ENCODE assay signal across 10 cellular contexts in genomic region chr17:11880714-11881113, GRCh38.
DNase-seq lines count a peak whose midpoint lies in the region; ATAC-seq, FAIRE-seq and TF ChIP-seq lines count a peak whose summit lies in the region.
"Had no signal": no experiment of that assay in that cellular context is flagged by ENCODE, and none has a peak within 500 bp of the region (broad histone marks: within the 10 kb centered on the region; RNA-seq: fewer than 3 reads in every experiment).

No MANE protein-coding gene starts in this region.

- TF ChIP-seq POLR2A in GM12892 (IDR thresholded peaks at IDR 0.05; ENCODE audit: low read depth, low read length) = no peak

- no peaks in the 10 kb centered on the region for H4K20me1 ChIP-seq in KMS-11 (ENCODE audit: insufficient read depth)

- no peak for FAIRE-seq in GM12892 (lab: Jason Lieb, UNC)

- no peak overlapping the region for H3K9ac ChIP-seq in KMS-11

- H3K4me1 ChIP-seq in KMS-11 (ENCODE audit: low read depth, poor library complexity, severe bottlenecking) = no peaks in the 10 kb centered on the region

- peak; percentile 0 for DNase-seq in DMS153 treated with DMSO at 0.1 percent for 48 hours (lab: John Stamatoyannopoulos, UW; ENCODE audit: unreplicated experiment)
- DNase-seq in WERI-Rb-1 = peak; percentile 16
- DNase-seq in lung microvascular endothelial cell (ENCODE audit: low read depth in 2 of 2) = peak; percentile 14 to 60
- DNase-seq in GM12892 (ENCODE audit: insufficient read length) = no peak
- DNase-seq in ecto neural progenitor cell (ENCODE audit: low spot score) = no peak
- no peak for DNase-seq in cerebellar nuclear complex (lab: John Stamatoyannopoulos, UW)

- no peak overlapping the region for H2AFZ ChIP-seq in KMS-11 (ENCODE audit: low read depth)

- no peaks in the 10 kb centered on the region for H3K9me3 ChIP-seq in WERI-Rb-1 (ENCODE audit: severe bottlenecking)
- H3K9me3 ChIP-seq: thoracic aorta had no signal

- H3K27me3 ChIP-seq in KMS-11 (ENCODE audit: insufficient read depth, low read depth) (no peaks in the 10 kb centered on the region), WERI-Rb-1 (ENCODE audit: insufficient read depth, low read depth, severe bottlenecking) (no peaks in the 10 kb centered on the region)

- no peaks in the 10 kb centered on the region for H3K36me3 ChIP-seq in KMS-11 (ENCODE audit: insufficient read depth)
- no peaks in the 10 kb centered on the region for H3K36me3 ChIP-seq in WERI-Rb-1
- H3K36me3 ChIP-seq: thoracic aorta had no signal

- no peak for ATAC-seq in GM19452 (IDR thresholded peaks at IDR 0.05; ENCODE audit: unreplicated experiment)

- no peak overlapping the region for H3K4me2 ChIP-seq in KMS-11

- H3K79me2 ChIP-seq in KMS-11 (ENCODE audit: insufficient read depth, low read depth) = no peaks in the 10 kb centered on the region

- H3K4me3 ChIP-seq in KMS-11 (IDR thresholded peaks at IDR 0.05; ENCODE audit: insufficient read depth, low read depth, low read length) (no peak overlapping the region), WERI-Rb-1 (ENCODE audit: low read depth, low read length) (no peak overlapping the region)
- H3K4me3 ChIP-seq: SK-N-MC, thoracic aorta had no signal

- H3K27ac ChIP-seq in KMS-11 (no peak overlapping the region), WERI-Rb-1 (no peak overlapping the region)
- H3K27ac ChIP-seq: SK-N-MC, thoracic aorta had no signal

- TF ChIP-seq CTCF in KMS-11 (conservative IDR thresholded peaks at IDR 0.05; ENCODE audit: low read depth, low read length) (peak; percentile 19; the same call in 1 of the 2 replicates), WERI-Rb-1 (IDR thresholded peaks at IDR 0.05; ENCODE audit: low read depth, low read length) (peak; percentile 53)

Comparison
In these comparisons a context has a peak if more than half of its experiments do, and no peak if none do; other contexts are left out.
1. DNase-seq: peak in DMS153 treated with DMSO at 0.1 percent for 48 hours (single experiment), WERI-Rb-1 (single experiment) and lung microvascular endothelial cell (2 of 2); none in GM12892 (single experiment), ecto neural progenitor cell (single experiment) and cerebellar nuclear complex (0 of 2).